ENCODE assay signal across 8 cellular contexts in genomic region chr19:30649934-30650614, GRCh38.
DNase-seq lines count a peak whose midpoint lies in the region; ATAC-seq and TF ChIP-seq lines count a peak whose summit lies in the region.

No MANE protein-coding gene starts in this region.

- no peaks in the 10 kb centered on the region for H3K36me3 Mint-ChIP-seq in activated CD4-positive, alpha-beta T cell treated with anti-CD3 and anti-CD28 coated beads, Interleukin-2, amount 10 ng/mL, durations not matched to agents 24 days and 14 days (ENCODE audit: low read depth)
- H3K36me3 Mint-ChIP-seq in endodermal cell (ENCODE audit: low read depth) = no peaks in the 10 kb centered on the region

- H3K4me3 ChIP-seq in SJCRH30 = peak overlapping the region; percentile 10
- H3K4me3 ChIP-seq in endodermal cell (ENCODE audit: low read length) = no peak overlapping the region

- H3K27me3 ChIP-seq in SJCRH30 (no peaks in the 10 kb centered on the region), endodermal cell (ENCODE audit: control insufficient read depth, insufficient read depth, low read length, poor library complexity, severe bottlenecking) (no peaks in the 10 kb centered on the region)

- no peak overlapping the region for H3K27ac Mint-ChIP-seq in activated CD4-positive, alpha-beta T cell treated with anti-CD3 and anti-CD28 coated beads, Interleukin-2, amount 10 ng/mL, durations not matched to agents 24 days and 14 days
- H3K27ac Mint-ChIP-seq in endodermal cell = no peak overlapping the region

- intact Hi-C loops in activated CD4-positive, alpha-beta T cell treated with anti-CD3 and anti-CD28 coated beads, Interleukin-2, amount 10 ng/mL, durations not matched to agents 24 days and 14 days (cut with micrococcal nuclease) = loop anchor here (5.0 to 10.0 kb wide), 2 partner anchors 423 to 915 kb away; no protein-coding TSS in a partner anchor

- H3K4me1 ChIP-seq in SJCRH30 (peaks cover 38% of the 10 kb centered on the region), endodermal cell (ENCODE audit: control insufficient read depth, insufficient read depth, low read length) (peaks cover 6% of the 10 kb centered on the region)

- no peaks in the 10 kb centered on the region for H3K9me3 Mint-ChIP-seq in activated CD4-positive, alpha-beta T cell treated with anti-CD3 and anti-CD28 coated beads, Interleukin-2, amount 10 ng/mL, durations not matched to agents 24 days and 14 days
- H3K9me3 Mint-ChIP-seq in endodermal cell = no peaks in the 10 kb centered on the region

- no peak overlapping the region for H3K9ac ChIP-seq in endodermal cell (ENCODE audit: extremely low read depth, low read length, poor library complexity, severe bottlenecking)

- no peak overlapping the region for H3K4me3 Mint-ChIP-seq in activated CD4-positive, alpha-beta T cell treated with anti-CD3 and anti-CD28 coated beads, Interleukin-2, amount 10 ng/mL, durations not matched to agents 24 days and 14 days
- H3K4me3 Mint-ChIP-seq in endodermal cell = no peak overlapping the region

- H3K36me3 ChIP-seq in SJCRH30 = no peaks in the 10 kb centered on the region
- no peaks in the 10 kb centered on the region for H3K36me3 ChIP-seq in endodermal cell (ENCODE audit: control insufficient read depth, insufficient read depth, low read length)

- TF ChIP-seq CTCF in endodermal cell (conservative IDR thresholded peaks at IDR 0.05) = peak; percentile 91

- ATAC-seq in HG02759 (IDR thresholded peaks at IDR 0.05; ENCODE audit: unreplicated experiment) = no peak

- DNase-seq in activated CD4-positive, alpha-beta T cell treated with anti-CD3 and anti-CD28 coated beads, Interleukin-2, amount 10 ng/mL, durations not matched to agents 24 days and 14 days = peak; percentile 76
- DNase-seq in activated CD4-positive, alpha-beta T cell treated with anti-CD3 and anti-CD28 coated beads, Interleukin-2, amount 50 U/mL, for 1 hour = no peak
- DNase-seq in KBM-7 (peak; percentile 51), SJCRH30 (peak; percentile 69 to 92), endodermal cell (peak; percentile 71), myocyte (ENCODE audit: low read depth) (peak; percentile 54), mesenteric fat pad (ENCODE audit: low spot score) (no peak)

- H3K9me3 ChIP-seq in SJCRH30 (replicated peaks) = no peaks in the 10 kb centered on the region
- no peaks in the 10 kb centered on the region for H3K9me3 ChIP-seq in endodermal cell (ENCODE audit: control insufficient read depth, low read length)

- 28 to 30% methylated on average over 6 to 9 of the region's 9 CpGs for WGBS in endodermal cell (ENCODE audit: insufficient coverage in 1 of 2, insufficient read length in 1 of 2), 2 experiments

- H3K4me1 Mint-ChIP-seq in activated CD4-positive, alpha-beta T cell treated with anti-CD3 and anti-CD28 coated beads, Interleukin-2, amount 10 ng/mL, durations not matched to agents 24 days and 14 days = no peaks in the 10 kb centered on the region
- peaks cover 9% of the 10 kb centered on the region for H3K4me1 Mint-ChIP-seq in endodermal cell

- in situ Hi-C loops in KBM-7 (cut with MboI; ENCODE audit: low pct_unique_long_range_greater_than_20kb, low sequenced_read_pairs) = loop anchor here (25.0 kb wide), 2 partner anchors 913 to 1912 kb away; no protein-coding TSS in a partner anchor

- H3K27me3 Mint-ChIP-seq in activated CD4-positive, alpha-beta T cell treated with anti-CD3 and anti-CD28 coated beads, Interleukin-2, amount 10 ng/mL, durations not matched to agents 24 days and 14 days = peaks cover 6% of the 10 kb centered on the region
- H3K27me3 Mint-ChIP-seq in endodermal cell (ENCODE audit: insufficient read depth) = peaks cover 10% of the 10 kb centered on the region

- peak overlapping the region; percentile 93 for H3K27ac ChIP-seq in SJCRH30
- H3K27ac ChIP-seq in endodermal cell (ENCODE audit: low read depth, low read length) = no peak overlapping the region

Comparison
In these comparisons a context has a peak if more than half of its experiments do, and no peak if none do; other contexts are left out.
1. DNase-seq: peak in activated CD4-positive, alpha-beta T cell treated with anti-CD3 and anti-CD28 coated beads, Interleukin-2, amount 10 ng/mL, durations not matched to agents 24 days and 14 days (single experiment), KBM-7 (single experiment), SJCRH30 (2 of 2), endodermal cell (single experiment) and myocyte (single experiment); none in activated CD4-positive, alpha-beta T cell treated with anti-CD3 and anti-CD28 coated beads, Interleukin-2, amount 50 U/mL, for 1 hour (single experiment) and mesenteric fat pad (single experiment).